8 cellular contexts compared by ENCODE assay signal in genomic region chr13:41059896-41060722, GRCh38. TPM values are rescaled to one million over a fixed set of nuclear protein-coding genes. Genes with fewer than 3 reads are reported as not detected.
DNase-seq lines count a peak whose midpoint lies in the region; ATAC-seq lines count a peak whose summit lies in the region.

No MANE protein-coding gene starts in this region.

- no peaks in the 10 kb centered on the region for H3K27me3 ChIP-seq in BLaER1 treated with 17β-estradiol and CSF1 and Interleukin-3, amounts not matched to agents 10 nM and 100 nM

- peak overlapping the region; percentile 83 to 98 (median 95) for H3K4me2 ChIP-seq in BLaER1 treated with 17β-estradiol and CSF1 and Interleukin-3, amounts not matched to agents 10 nM and 100 nM

- H3K27me3 Mint-ChIP-seq in activated CD4-positive, alpha-beta memory T cell treated with anti-CD3 and anti-CD28 coated beads, Interleukin-2, amount 10 ng/mL, durations not matched to agents 7 days and 5 days, result no peaks in the 10 kb centered on the region

- H3K9ac ChIP-seq in BLaER1 treated with 17β-estradiol and CSF1 and Interleukin-3, amounts not matched to agents 10 nM and 100 nM, result peak overlapping the region; percentile 90 to 98 (median 96)

- ATAC-seq in HG03432 (IDR thresholded peaks at IDR 0.05; ENCODE audit: unreplicated experiment), result peak; percentile 46

- H4K20me1 ChIP-seq in BLaER1 treated with 17β-estradiol and CSF1 and Interleukin-3, amounts not matched to agents 10 nM and 100 nM, result peaks cover 8 to 49% (median 39%) of the 10 kb centered on the region in 11 experiments; a peak in 21 of 22 replicates

- peak overlapping the region; percentile 87 to 98 (median 96) for H3K27ac ChIP-seq in BLaER1 treated with 17β-estradiol and CSF1 and Interleukin-3, amounts not matched to agents 10 nM and 100 nM

- H3K4me1 ChIP-seq in BLaER1 treated with 17β-estradiol and CSF1 and Interleukin-3, amounts not matched to agents 10 nM and 100 nM, result peaks cover 36 to 61% (median 53%) of the 10 kb centered on the region in 10 experiments

- peak overlapping the region; percentile 95 for H3K4me3 Mint-ChIP-seq in activated CD4-positive, alpha-beta memory T cell treated with anti-CD3 and anti-CD28 coated beads, Interleukin-2, amount 10 ng/mL, durations not matched to agents 7 days and 5 days

- CTCF ChIA-PET in activated CD4-positive, alpha-beta memory T cell treated with anti-CD3 and anti-CD28 coated beads, Interleukin-2, amount 10 ng/mL, durations not matched to agents 7 days and 5 days (lab: Charles Lee), result interaction anchor here (0.7 to 4.4 kb wide), 16 partner anchors 8 to 283 kb away, joined by 3 to 33 read pairs (median 4); partner anchors contain the start of gene ELF1

- H3K4me3 ChIP-seq in BLaER1 treated with 17β-estradiol and CSF1 and Interleukin-3, amounts not matched to agents 10 nM and 100 nM, result peak overlapping the region; percentile 77 to 89 (median 84)

- POLR2A ChIA-PET in activated CD4-positive, alpha-beta memory T cell treated with anti-CD3 and anti-CD28 coated beads, Interleukin-2, amount 10 ng/mL, durations not matched to agents 7 days and 5 days (lab: Charles Lee), result interaction anchor here (0.6 to 11.9 kb wide), 19 partner anchors 19 to 1211 kb away, joined by 3 to 147 read pairs (median 4); partner anchors contain the start of genes AKAP11 and ELF1

- H3K27ac Mint-ChIP-seq in activated CD4-positive, alpha-beta memory T cell treated with anti-CD3 and anti-CD28 coated beads, Interleukin-2, amount 10 ng/mL, durations not matched to agents 7 days and 5 days, result peak overlapping the region; percentile 91

- H3K9me3 Mint-ChIP-seq in activated CD4-positive, alpha-beta memory T cell treated with anti-CD3 and anti-CD28 coated beads, Interleukin-2, amount 10 ng/mL, durations not matched to agents 7 days and 5 days, result no peaks in the 10 kb centered on the region

- peaks cover 2 to 44% (median 23%) of the 10 kb centered on the region in 11 experiments; a peak in 19 of 22 replicates for H3K36me3 ChIP-seq in BLaER1 treated with 17β-estradiol and CSF1 and Interleukin-3, amounts not matched to agents 10 nM and 100 nM

- peaks cover 26% of the 10 kb centered on the region for H3K36me3 Mint-ChIP-seq in activated CD4-positive, alpha-beta memory T cell treated with anti-CD3 and anti-CD28 coated beads, Interleukin-2, amount 10 ng/mL, durations not matched to agents 7 days and 5 days (ENCODE audit: low read depth)

- H3K9me3 ChIP-seq in BLaER1 treated with 17β-estradiol and CSF1 and Interleukin-3, amounts not matched to agents 10 nM and 100 nM (replicated peaks in 1 of 11), result no peaks in the 10 kb centered on the region

- DNase-seq in GM19238 (ENCODE audit: insufficient read length, low spot score) (peak; percentile 51), NCI-H748 treated with DMSO at 0.1 percent for 48 hours (lab: John Stamatoyannopoulos, UW) (peak; percentile 82), ecto neural progenitor cell (ENCODE audit: low spot score) (peak; percentile 94), lung microvascular endothelial cell (ENCODE audit: low read depth in 2 of 2) (peak; percentile 92 to 94)
- DNase-seq in activated CD4-positive, alpha-beta memory T cell treated with anti-CD3 and anti-CD28 coated beads, Interleukin-2, amount 10 ng/mL, durations not matched to agents 7 days and 5 days, result peak; percentile 70
- peak; percentile 57 to 81 (median 62) for DNase-seq in stimulated activated CD4-positive, alpha-beta T cell treated with anti-CD3 and anti-CD28 coated beads, TNF-alpha, amount 100 ng/mL, for 24 hours (ENCODE audit: low read depth in 3 of 3)

- peaks cover 54% of the 10 kb centered on the region for H3K4me1 Mint-ChIP-seq in activated CD4-positive, alpha-beta memory T cell treated with anti-CD3 and anti-CD28 coated beads, Interleukin-2, amount 10 ng/mL, durations not matched to agents 7 days and 5 days

RNA-seq across cellular contexts. Expression of gene WBP4, which starts 1.2 kb away (rescaled TPM):
- total RNA-seq in activated CD4-positive, alpha-beta memory T cell treated with anti-CD3 and anti-CD28 coated beads, Interleukin-2, amount 10 ng/mL, durations not matched to agents 7 days and 5 days, result 1 to 10 TPM; 9.0 to 9.3 TPM
- total RNA-seq in lung microvascular endothelial cell, result 5.0 and 6.9 TPM in 2 replicates

RNA-seq across cellular contexts. Expression of gene ELF1, which starts 41.0 kb away (rescaled TPM):
- total RNA-seq in activated CD4-positive, alpha-beta memory T cell treated with anti-CD3 and anti-CD28 coated beads, Interleukin-2, amount 10 ng/mL, durations not matched to agents 7 days and 5 days, result 100 to 1,000 TPM; 159 to 169 TPM
- total RNA-seq in lung microvascular endothelial cell, result 61.9 and 80.8 TPM in 2 replicates

Comparison
In these comparisons a context has a peak if more than half of its experiments do, and no peak if none do; other contexts are left out.
1. Peak in every context shown above with its lines: DNase-seq, ATAC-seq, H3K4me3 ChIP-seq and H3K27ac ChIP-seq.